Comparison of ENCODE assay signal across 8 cellular contexts in genomic region chr2:87533390-87534265, GRCh38.
DNase-seq lines count a peak whose midpoint lies in the region; ATAC-seq, FAIRE-seq and TF ChIP-seq lines count a peak whose summit lies in the region.
"Not testable (repeated sequence)": the region's sequence is repeated elsewhere in the genome, so short reads cannot be mapped to it uniquely, and the experiment has no call there.

No MANE protein-coding gene starts in this region.

- H3K4me3 Mint-ChIP-seq in activated CD4-positive, alpha-beta T cell treated with anti-CD3 and anti-CD28 coated beads, Interleukin-2, amount 10 ng/mL, durations not matched to agents 24 days and 14 days; stimulated activated naive CD8-positive, alpha-beta T cell treated with anti-CD3 and anti-CD28 coated beads, Interleukin-15, amount 100 ng/mL, for 72 hours: not testable (repeated sequence)

- peak in 3 of 4 donors; percentile 13 to 42 (median 23) for ATAC-seq in pancreas
- ATAC-seq in stimulated activated naive CD8-positive, alpha-beta T cell treated with anti-CD3 and anti-CD28 coated beads, Interleukin-15, amount 100 ng/mL, for 72 hours = peak; percentile 43

- H4K91ac ChIP-seq in mesenchymal stem cell (ENCODE audit: low read length) = not testable (repeated sequence)

- H3K14ac ChIP-seq in mesenchymal stem cell (ENCODE audit: low read length in 2 of 2) = not testable (repeated sequence)

- peak overlapping the region in 1 of 2 experiments; percentile 34 for H3K18ac ChIP-seq in mesenchymal stem cell (ENCODE audit: low read depth in 1 of 2, low read length in 2 of 2)

- peak; percentile 72 for DNase-seq in CD1c-positive myeloid dendritic cell (ENCODE audit: extremely low spot score)
- not testable (repeated sequence) for DNase-seq in HTR-8/SVneo (ENCODE audit: insufficient read length, low spot score); pancreas; stimulated activated naive CD8-positive, alpha-beta T cell treated with anti-CD3 and anti-CD28 coated beads, Interleukin-15, amount 100 ng/mL, for 72 hours
- DNase-seq in activated CD4-positive, alpha-beta T cell treated with anti-CD3 and anti-CD28 coated beads, Interleukin-2, amount 10 ng/mL, durations not matched to agents 24 days and 14 days = peak; percentile 61
- peak; percentile 4 for DNase-seq in astrocyte of the hippocampus (ENCODE audit: low read depth, low spot score)
- peak; percentile 9 for DNase-seq in fibroblast of peridontal ligament (ENCODE audit: extremely low read depth)
- peak; percentile 73 for DNase-seq in mesenchymal stem cell

- H3K4ac ChIP-seq in mesenchymal stem cell (ENCODE audit: low read depth in 1 of 2, low read length in 2 of 2) = not testable (repeated sequence)

- TF ChIP-seq CTCF in pancreas (IDR thresholded peaks at IDR 0.05) = not testable (repeated sequence)

- H3K36me3 ChIP-seq in mesenchymal stem cell (ENCODE audit: control insufficient read depth in 1 of 2, insufficient read depth in 2 of 2, low read depth in 1 of 2, low read length in 2 of 2); pancreas: not testable (repeated sequence)

- H3K9ac ChIP-seq in mesenchymal stem cell (ENCODE audit: low read length) = not testable (repeated sequence)

- intact Hi-C loops in activated CD4-positive, alpha-beta T cell treated with anti-CD3 and anti-CD28 coated beads, Interleukin-2, amount 10 ng/mL, durations not matched to agents 24 days and 14 days (cut with micrococcal nuclease); pancreas (cut with DNase I): not testable (repeated sequence)

- H3K4me1 ChIP-seq in mesenchymal stem cell (ENCODE audit: control insufficient read depth, insufficient read depth, low read depth, low read length); pancreas: not testable (repeated sequence)

- H2BK5ac ChIP-seq in mesenchymal stem cell (ENCODE audit: low read depth, low read length, poor library complexity, severe bottlenecking) = not testable (repeated sequence)

- H2BK15ac ChIP-seq in mesenchymal stem cell (ENCODE audit: low read depth, poor library complexity, severe bottlenecking) = not testable (repeated sequence)

- H2BK12ac ChIP-seq in mesenchymal stem cell (ENCODE audit: low read length in 2 of 2) = not testable (repeated sequence)

- not testable (repeated sequence) for H3K23ac ChIP-seq in mesenchymal stem cell (ENCODE audit: low read length in 2 of 2)

- H2AK5ac ChIP-seq in mesenchymal stem cell (ENCODE audit: low read length, severe bottlenecking) = not testable (repeated sequence)

- not testable (repeated sequence) for H3K27ac ChIP-seq in mesenchymal stem cell (ENCODE audit: low read length, poor library complexity, severe bottlenecking); pancreas

- not testable (repeated sequence) for H3K27me3 Mint-ChIP-seq in activated CD4-positive, alpha-beta T cell treated with anti-CD3 and anti-CD28 coated beads, Interleukin-2, amount 10 ng/mL, durations not matched to agents 24 days and 14 days; stimulated activated naive CD8-positive, alpha-beta T cell treated with anti-CD3 and anti-CD28 coated beads, Interleukin-15, amount 100 ng/mL, for 72 hours

- not testable (repeated sequence) for H3K4me2 ChIP-seq in mesenchymal stem cell (ENCODE audit: low read length, poor library complexity, severe bottlenecking)

- H4K8ac ChIP-seq in mesenchymal stem cell (ENCODE audit: low read length) = not testable (repeated sequence)

- not testable (repeated sequence) for H3K9me3 Mint-ChIP-seq in activated CD4-positive, alpha-beta T cell treated with anti-CD3 and anti-CD28 coated beads, Interleukin-2, amount 10 ng/mL, durations not matched to agents 24 days and 14 days; stimulated activated naive CD8-positive, alpha-beta T cell treated with anti-CD3 and anti-CD28 coated beads, Interleukin-15, amount 100 ng/mL, for 72 hours

- H3K4me3 ChIP-seq in mesenchymal stem cell (ENCODE audit: insufficient read depth in 1 of 2, low read depth in 1 of 2, low read length in 2 of 2); pancreas: not testable (repeated sequence)

- peak; percentile 63 for FAIRE-seq in HTR-8/SVneo (lab: Jason Lieb, UNC)
- not testable (repeated sequence) for FAIRE-seq in pancreas (lab: Jason Lieb, UNC)

- H3K36me3 Mint-ChIP-seq in activated CD4-positive, alpha-beta T cell treated with anti-CD3 and anti-CD28 coated beads, Interleukin-2, amount 10 ng/mL, durations not matched to agents 24 days and 14 days (ENCODE audit: low read depth) = not testable (repeated sequence)

- not testable (repeated sequence) for H3K27me3 ChIP-seq in mesenchymal stem cell (ENCODE audit: control insufficient read depth in 1 of 2, insufficient read depth in 1 of 2, low read length in 2 of 2); pancreas

- not testable (repeated sequence) for H3K4me1 Mint-ChIP-seq in activated CD4-positive, alpha-beta T cell treated with anti-CD3 and anti-CD28 coated beads, Interleukin-2, amount 10 ng/mL, durations not matched to agents 24 days and 14 days
- peaks cover 10% of the 10 kb centered on the region for H3K4me1 Mint-ChIP-seq in stimulated activated naive CD8-positive, alpha-beta T cell treated with anti-CD3 and anti-CD28 coated beads, Interleukin-15, amount 100 ng/mL, for 72 hours

- H3K9me3 ChIP-seq in mesenchymal stem cell (ENCODE audit: control insufficient read depth, low read length); pancreas: not testable (repeated sequence)

- not testable (repeated sequence) for H3K79me1 ChIP-seq in mesenchymal stem cell (replicated peaks; ENCODE audit: low read length, poor library complexity, severe bottlenecking)

- no CpG with 5 or more reads among the region's 9 CpGs for whole genome bisulfite sequencing in mesenchymal stem cell
- WGBS in pancreas, 2 donors = 30 to 35% methylated on average over 5 of the region's 9 CpGs

- peak overlapping the region; percentile 72 for H3K27ac Mint-ChIP-seq in activated CD4-positive, alpha-beta T cell treated with anti-CD3 and anti-CD28 coated beads, Interleukin-2, amount 10 ng/mL, durations not matched to agents 24 days and 14 days
- H3K27ac Mint-ChIP-seq in stimulated activated naive CD8-positive, alpha-beta T cell treated with anti-CD3 and anti-CD28 coated beads, Interleukin-15, amount 100 ng/mL, for 72 hours = peak overlapping the region in 1 of 2 donors; percentile 52

- H2AFZ ChIP-seq in mesenchymal stem cell (ENCODE audit: low read depth, low read length) = not testable (repeated sequence)

- H2BK120ac ChIP-seq in mesenchymal stem cell (ENCODE audit: low read depth, low read length) = not testable (repeated sequence)
